ENCODE assay signal across 14 cellular contexts in the genomic region with DNA sequence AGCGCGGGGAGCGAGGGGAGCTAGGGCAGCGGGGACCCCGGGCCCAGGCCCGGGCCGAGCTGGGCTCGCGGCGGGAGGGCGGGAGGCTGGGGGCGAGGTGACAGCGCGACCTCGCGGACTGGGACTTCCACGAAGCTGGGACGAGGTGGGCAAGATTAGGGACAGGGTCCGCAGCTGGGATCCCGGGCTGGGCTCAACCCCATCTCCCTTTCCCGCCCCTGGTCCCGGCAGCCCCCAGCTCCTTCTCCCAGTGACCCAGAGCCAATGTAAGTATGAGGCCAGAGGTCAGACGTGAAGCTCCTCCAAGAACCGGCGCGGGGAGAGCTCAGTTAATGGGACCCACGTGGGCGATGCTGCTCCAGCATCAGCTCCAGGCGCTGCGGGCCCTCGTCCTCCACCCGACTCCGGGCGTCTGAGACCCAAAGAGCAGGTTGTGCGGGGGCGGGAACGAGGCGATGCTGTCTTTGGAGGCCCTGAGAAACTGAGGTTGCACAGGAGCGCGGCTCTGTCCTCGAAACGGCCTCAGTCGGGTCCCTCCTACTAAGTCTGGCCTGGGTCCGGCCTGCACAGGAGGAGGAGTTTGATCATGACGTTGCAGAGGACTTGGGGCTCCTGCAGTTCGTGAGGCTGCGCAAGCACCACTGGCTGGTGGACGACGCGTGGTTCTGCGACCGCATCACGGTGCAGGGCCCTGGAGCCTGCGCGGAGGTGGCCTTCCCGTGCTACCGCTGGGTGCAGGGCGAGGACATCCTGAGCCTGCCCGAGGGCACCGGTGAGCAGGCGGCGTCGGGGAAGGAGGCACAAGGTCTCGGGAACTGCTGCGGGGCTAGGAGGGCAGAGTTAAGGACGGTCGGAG. TPM values are rescaled to one million over a fixed set of nuclear protein-coding genes. Genes with fewer than 3 reads are reported as not detected.
DNase-seq lines count a peak whose midpoint lies in the region; ATAC-seq, FAIRE-seq and TF ChIP-seq lines count a peak whose summit lies in the region.
"Had no signal": no experiment of that assay in that cellular context is flagged by ENCODE, and none has a peak within 500 bp of the region (broad histone marks: within the 10 kb centered on the region; RNA-seq: fewer than 3 reads in every experiment).

No MANE protein-coding gene starts in this region.

- H3K36me3 ChIP-seq in HUES6 (ENCODE audit: control insufficient read depth, insufficient read depth, low read length): peaks cover 3% of the 10 kb centered on the region
- peaks cover 17% of the 10 kb centered on the region for H3K36me3 ChIP-seq in endodermal cell (ENCODE audit: control insufficient read depth, insufficient read depth, low read length)

- peaks cover 55% of the 10 kb centered on the region for H3K27me3 Mint-ChIP-seq in endodermal cell (ENCODE audit: insufficient read depth)
- H3K27me3 Mint-ChIP-seq in stimulated activated naive B cell treated with anti-CD40 and anti-IgM and Interleukin-4, amounts not matched to agents 10 μg/mL and 1 μg/mL and 100 μg/mL, for 72 hours: no peaks in the 10 kb centered on the region

- H3K9ac ChIP-seq in HUES6 (ENCODE audit: low read length) (peak overlapping the region; percentile 46), endodermal cell (ENCODE audit: extremely low read depth, low read length, poor library complexity, severe bottlenecking) (no peak overlapping the region)

- H3K4me3 ChIP-seq in HUES6 (ENCODE audit: low read depth, low read length) (peak overlapping the region; percentile 61), endodermal cell (ENCODE audit: low read length) (no peak overlapping the region)

- H3K9me3 Mint-ChIP-seq in endodermal cell: no peaks in the 10 kb centered on the region
- H3K9me3 Mint-ChIP-seq in stimulated activated naive B cell treated with anti-CD40 and anti-IgM and Interleukin-4, amounts not matched to agents 10 μg/mL and 1 μg/mL and 100 μg/mL, for 72 hours: no peaks in the 10 kb centered on the region

- peak; percentile 82 for DNase-seq in endodermal cell
- no peak for DNase-seq in left lobe of liver (ENCODE audit: low spot score)
- no peak for DNase-seq in stimulated activated naive B cell treated with anti-CD40 and anti-IgM and Interleukin-4, amounts not matched to agents 10 μg/mL and 1 μg/mL and 100 μg/mL, for 72 hours
- DNase-seq in NOMO-1 treated with dmso at 0.1 percent for 144 hours (lab: John Stamatoyannopoulos, UW; ENCODE audit: unreplicated experiment): no peak
- no peak for DNase-seq in NCI-H2081 treated with DMSO at 0.1 percent for 48 hours (lab: John Stamatoyannopoulos, UW)
- no peak for DNase-seq in GM19239 (ENCODE audit: insufficient read length, low spot score)
- DNase-seq: activated gamma-delta T cell treated with Interleukin-2 at 50 U/mL for 16 hours; central memory CD4-positive, alpha-beta T cell; NCI-H1436 treated with DMSO at 0.1 percent for 48 hours; NCI-H526 had no signal

- H3K27ac ChIP-seq in HUES6 (ENCODE audit: low read depth, low read length) (no peak overlapping the region), endodermal cell (ENCODE audit: low read depth, low read length) (no peak overlapping the region)

- H3K4me1 ChIP-seq in HUES6 (ENCODE audit: control insufficient read depth, insufficient read depth, low read length) (peaks cover 8% of the 10 kb centered on the region), endodermal cell (ENCODE audit: control insufficient read depth, insufficient read depth, low read length) (no peaks in the 10 kb centered on the region)

- no peaks in the 10 kb centered on the region for H3K4me1 Mint-ChIP-seq in endodermal cell
- peaks cover 15% of the 10 kb centered on the region in 2 donors for H3K4me1 Mint-ChIP-seq in stimulated activated naive B cell treated with anti-CD40 and anti-IgM and Interleukin-4, amounts not matched to agents 10 μg/mL and 1 μg/mL and 100 μg/mL, for 72 hours

- H3K9me3 ChIP-seq in HUES6 (ENCODE audit: control insufficient read depth, insufficient read depth, low read depth, low read length) (no peaks in the 10 kb centered on the region), endodermal cell (ENCODE audit: control insufficient read depth, low read length) (no peaks in the 10 kb centered on the region)

- TF ChIP-seq POLR2A in GM18505 (IDR thresholded peaks at IDR 0.05; ENCODE audit: borderline replicate concordance, extremely low read depth, insufficient read depth, insufficient read length): no peak

- peaks cover 36% of the 10 kb centered on the region for H3K27me3 ChIP-seq in HUES6 (ENCODE audit: control insufficient read depth, insufficient read depth, low read length)
- H3K27me3 ChIP-seq in endodermal cell (ENCODE audit: control insufficient read depth, insufficient read depth, low read length, poor library complexity, severe bottlenecking): peaks cover 20% of the 10 kb centered on the region

- TF ChIP-seq CTCF in endodermal cell (conservative IDR thresholded peaks at IDR 0.05): no peak

- peak overlapping the region; percentile 62 for H3K4me3 Mint-ChIP-seq in endodermal cell
- H3K4me3 Mint-ChIP-seq in stimulated activated naive B cell treated with anti-CD40 and anti-IgM and Interleukin-4, amounts not matched to agents 10 μg/mL and 1 μg/mL and 100 μg/mL, for 72 hours: no peak overlapping the region

- peak; percentile 17 for ATAC-seq in left lobe of liver
- no peak for ATAC-seq in stimulated activated naive B cell treated with anti-CD40 and anti-IgM and Interleukin-4, amounts not matched to agents 10 μg/mL and 1 μg/mL and 100 μg/mL, for 72 hours (replicated peaks)
- no peak for ATAC-seq in GM18505 (IDR thresholded peaks at IDR 0.05; ENCODE audit: unreplicated experiment)

- peaks cover 39% of the 10 kb centered on the region for H3K36me3 Mint-ChIP-seq in endodermal cell (ENCODE audit: low read depth)
- peaks cover 41 to 57% of the 10 kb centered on the region in 2 donors for H3K36me3 Mint-ChIP-seq in stimulated activated naive B cell treated with anti-CD40 and anti-IgM and Interleukin-4, amounts not matched to agents 10 μg/mL and 1 μg/mL and 100 μg/mL, for 72 hours

- H3K27ac Mint-ChIP-seq in endodermal cell: no peak overlapping the region
- peak overlapping the region; percentile 20 for H3K27ac Mint-ChIP-seq in stimulated activated naive B cell treated with anti-CD40 and anti-IgM and Interleukin-4, amounts not matched to agents 10 μg/mL and 1 μg/mL and 100 μg/mL, for 72 hours
- H3K27ac Mint-ChIP-seq: CD14-positive monocyte had no signal

- FAIRE-seq in GM19239 (lab: Jason Lieb, UNC): no peak
- FAIRE-seq: G401.6 had no signal

- WGBS in endodermal cell (ENCODE audit: insufficient coverage in 1 of 2, insufficient read length in 1 of 2), 2 experiments: 72 to 82% methylated on average over 24 to 67 of the region's 67 CpGs

RNA-seq across cellular contexts. Expression of a gene that starts 0.6 kb away (rescaled TPM):
- under 1 TPM; 0.46 to 0.92 TPM for total RNA-seq in endodermal cell
- polyA plus RNA-seq in endodermal cell (2013, experiment 1 of 2): 0.18 TPM
- polyA plus RNA-seq in endodermal cell (2013, experiment 2 of 2): not detected
- not detected for total RNA-seq in left lobe of liver

RNA-seq across cellular contexts. Expression of a gene that starts 15.9 kb away (rescaled TPM):
- total RNA-seq in endodermal cell (100 to 1,000 TPM; 233 to 277 TPM), left lobe of liver (83.9 TPM)
- polyA plus RNA-seq in endodermal cell (2013, experiment 1 of 2): 221 TPM
- polyA plus RNA-seq in endodermal cell (2013, experiment 2 of 2): 204 TPM

RNA-seq across cellular contexts. Expression of a gene that starts 26.4 kb away (rescaled TPM):
- total RNA-seq in endodermal cell: 1 to 10 TPM; 2.9 to 7.0 TPM
- 2.0 TPM for polyA plus RNA-seq in endodermal cell (2013, experiment 1 of 2)
- polyA plus RNA-seq in endodermal cell (2013, experiment 2 of 2): 1.1 TPM
- 1.7 TPM for total RNA-seq in left lobe of liver

RNA-seq across cellular contexts. Expression of a gene that starts 39.3 kb away (rescaled TPM):
- total RNA-seq in endodermal cell: 10 to 100 TPM; 18.8 to 19.9 TPM
- 4.3 TPM for polyA plus RNA-seq in endodermal cell (2013, experiment 1 of 2)
- polyA plus RNA-seq in endodermal cell (2013, experiment 2 of 2): 4.3 TPM
- 39.9 TPM for total RNA-seq in left lobe of liver

RNA-seq across cellular contexts. Expression of a gene that starts 47.4 kb away (rescaled TPM):
- total RNA-seq in endodermal cell (under 1 TPM; 0.24 to 0.44 TPM), left lobe of liver (2.5 TPM)
- 0.43 TPM for polyA plus RNA-seq in endodermal cell (2013, experiment 1 of 2)
- 0.54 TPM for polyA plus RNA-seq in endodermal cell (2013, experiment 2 of 2)
- polyA plus RNA-seq: CD14-positive monocyte had no signal
